ENCODE assay signal across 17 cellular contexts in genomic region chr19:18219911-18220631, GRCh38. TPM values are rescaled to one million over a fixed set of nuclear protein-coding genes. Genes with fewer than 3 reads are reported as not detected.
"Had no signal": no experiment of that assay in that cellular context is flagged by ENCODE, and none has a peak within 500 bp of the region (broad histone marks: within the 10 kb centered on the region; RNA-seq: fewer than 3 reads in every experiment).

No MANE protein-coding gene starts in this region.

- H3K27ac Mint-ChIP-seq: activated T-cell treated with anti-CD3 and anti-CD28 coated beads, Interleukin-2, amount 50 U/mL, for 72 hours; memory B cell; T-helper 2 cell treated with Interferon-gamma antibody and Interleukin-4, amounts not matched to agents 5 μg/mL and 100 μg/mL, for 36 hours had no signal

- H3K36me3 ChIP-seq: heart right ventricle, tibial nerve, vagina had no signal

- H3K9me3 ChIP-seq: heart right ventricle, tibial nerve, vagina had no signal

- H3K4me3 ChIP-seq: heart right ventricle, tibial nerve, vagina had no signal

- H3K27ac ChIP-seq: heart right ventricle, tibial nerve, vagina had no signal

- ATAC-seq: activated T-cell treated with anti-CD3 and anti-CD28 coated beads, Interleukin-2, amount 50 U/mL, for 72 hours; heart right ventricle; naive thymus-derived CD8-positive, alpha-beta T cell had no signal

- H3K36me3 Mint-ChIP-seq: memory B cell had no signal

- DNase-seq: activated CD4-positive, alpha-beta T cell treated with anti-CD3 and anti-CD28 coated beads, Interleukin-2, amount 50 U/mL, for 48 hours; activated CD4-positive, CD25-positive, alpha-beta regulatory T cell treated with anti-CD3 and anti-CD28 coated beads, Interleukin-2, amount 50 U/mL, for 72 hours; activated gamma-delta T cell treated with Interleukin-2 at 50 U/mL for 16 hours; activated T-cell treated with anti-CD3 and anti-CD28 coated beads, Interleukin-2, amount 50 U/mL, for 72 hours; cerebellar nuclear complex; effector CD8-positive, alpha-beta T cell; foreskin fibroblast; heart right ventricle; naive thymus-derived CD8-positive, alpha-beta T cell; posterior cingulate gyrus; stimulated activated CD4-positive, alpha-beta T cell treated with anti-CD3 and anti-CD28 coated beads, Interleukin-15, amount 100 ng/mL, for 24 hours; stimulated activated CD4-positive, alpha-beta T cell treated with anti-CD3 and anti-CD28 coated beads, Interleukin-4, amount 100 ng/mL, for 1 hour; substantia nigra had no signal

- H3K27me3 ChIP-seq: vagina had no signal

- H3K4me3 Mint-ChIP-seq: activated T-cell treated with anti-CD3 and anti-CD28 coated beads, Interleukin-2, amount 50 U/mL, for 72 hours; memory B cell; T-helper 2 cell treated with Interferon-gamma antibody and Interleukin-4, amounts not matched to agents 5 μg/mL and 100 μg/mL, for 36 hours had no signal

- H3K9me3 Mint-ChIP-seq: activated T-cell treated with anti-CD3 and anti-CD28 coated beads, Interleukin-2, amount 50 U/mL, for 72 hours; memory B cell; naive thymus-derived CD8-positive, alpha-beta T cell; T-helper 2 cell treated with Interferon-gamma antibody and Interleukin-4, amounts not matched to agents 5 μg/mL and 100 μg/mL, for 36 hours had no signal

RNA-seq across cellular contexts. Expression of gene PDE4C, which starts 6.2 kb away (rescaled TPM):
- total RNA-seq: naive thymus-derived CD8-positive, alpha-beta T cell had no signal
- polyA plus RNA-seq: naive thymus-derived CD8-positive, alpha-beta T cell had no signal
